In genomic region chr2:108119492-108119891, GRCh38 we compare ENCODE assay signal across 11 cellular contexts.
"Had no signal": no experiment of that assay in that cellular context is flagged by ENCODE, and none has a peak within 500 bp of the region (broad histone marks: within the 10 kb centered on the region; RNA-seq: fewer than 3 reads in every experiment).

No MANE protein-coding gene starts in this region.

- H3K4me1 ChIP-seq: HAP-1 had no signal

- H3K27ac Mint-ChIP-seq: GM23338, H9, HFFc6 had no signal

- H3K4me3 ChIP-seq: GM23248, GM23338, HAP-1 had no signal

- H2AFZ ChIP-seq: GM23248, GM23338 had no signal

- H3K9me3 ChIP-seq: HAP-1 had no signal

- ATAC-seq: GM23338, HCT116 had no signal

- DNase-seq: GM23248, GOT3, H7, H9, HCEC 1CT, HFFc6 had no signal

- H3K4me2 ChIP-seq: GM23338 had no signal

- H3K27ac ChIP-seq: GM23248 had no signal

- H3K9ac ChIP-seq: GM23248 had no signal

- H3K36me3 ChIP-seq: HAP-1 had no signal

- H3K4me3 Mint-ChIP-seq: GM23338, H9, HFFc6 had no signal

- FAIRE-seq: H1, H54 had no signal
